8 cellular contexts compared by ENCODE assay signal in the genomic region with DNA sequence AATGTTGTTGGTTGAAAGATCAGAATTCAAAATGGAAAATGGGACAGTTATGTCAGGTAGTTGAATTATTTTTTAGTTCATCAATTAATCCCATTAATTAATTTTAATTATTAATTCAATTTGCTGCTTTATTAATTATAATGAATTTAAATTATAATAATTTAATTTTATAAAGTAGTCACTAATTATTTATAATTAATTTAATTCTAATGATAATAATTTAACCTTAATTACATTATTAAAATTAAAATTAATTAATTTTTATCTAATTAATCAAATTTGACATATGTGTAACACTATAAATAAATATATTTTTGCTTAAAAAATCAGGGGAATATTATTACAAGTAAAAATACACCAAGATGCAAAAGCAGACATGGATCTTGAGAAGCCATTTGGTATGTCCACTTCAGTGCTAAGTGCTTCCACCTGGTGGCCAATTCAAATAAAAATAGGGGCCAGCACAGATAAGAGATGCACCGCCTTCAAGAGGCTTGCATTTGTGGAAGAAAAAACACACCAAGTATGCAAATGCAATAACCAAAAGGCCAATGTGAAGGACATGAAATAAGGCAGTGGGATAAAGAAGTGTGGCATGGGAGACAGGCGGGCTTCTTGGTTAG.
A peak's percentile ranks its signal among the peaks of the same experiment; 100 is the strongest.
DNase-seq lines count a peak whose midpoint lies in the region; ATAC-seq and TF ChIP-seq lines count a peak whose summit lies in the region.

No MANE protein-coding gene starts in this region.

- H3K4me1 Mint-ChIP-seq in naive thymus-derived CD8-positive, alpha-beta T cell = peaks cover 43 to 87% (median 82%) of the 10 kb centered on the region in 4 donors

- peak; percentile 16 for TF ChIP-seq CTCF in coronary artery (IDR thresholded peaks at IDR 0.05)

- no peak for ATAC-seq in naive thymus-derived CD8-positive, alpha-beta T cell
- no peak for ATAC-seq in HG02798 (IDR thresholded peaks at IDR 0.05; ENCODE audit: poor library complexity, unreplicated experiment)

- no peak overlapping the region for H3K4me3 ChIP-seq in coronary artery

- peaks cover 0 to 20% (median 5%) of the 10 kb centered on the region in 3 donors for H3K36me3 Mint-ChIP-seq in naive thymus-derived CD8-positive, alpha-beta T cell

- peak overlapping the region in 8 of 10 donors; percentile 24 to 99 (median 92) for H3K27ac Mint-ChIP-seq in naive thymus-derived CD8-positive, alpha-beta T cell

- DNase-seq in NCI-H2107 (lab: John Stamatoyannopoulos, UW) (peak; percentile 26), NCI-H2107 treated with DMSO at 0.1 percent for 48 hours (lab: John Stamatoyannopoulos, UW; ENCODE audit: unreplicated experiment) (no peak), HUDEP-2 (lab: John Stamatoyannopoulos, UW; ENCODE audit: unreplicated experiment in 76 of 76) (peak in 59 of 76 experiments; percentile 5 to 84 (median 44)), RPMI7951 (ENCODE audit: low read depth) (peak; percentile 68), coronary artery (ENCODE audit: low spot score) (no peak), DMS153 treated with DMSO at 0.1 percent for 48 hours (lab: John Stamatoyannopoulos, UW; ENCODE audit: unreplicated experiment) (no peak)
- no peak for DNase-seq in naive thymus-derived CD8-positive, alpha-beta T cell

- POLR2A ChIA-PET in naive thymus-derived CD8-positive, alpha-beta T cell (lab: Charles Lee) = interaction anchor here (1.7 kb wide), 1 partner anchor 73 kb away, joined by 9 read pairs; a partner anchor contains a TSS

- no peaks in the 10 kb centered on the region for H3K27me3 Mint-ChIP-seq in naive thymus-derived CD8-positive, alpha-beta T cell

- H3K27ac ChIP-seq in coronary artery = no peak overlapping the region

- no peaks in the 10 kb centered on the region for H3K9me3 Mint-ChIP-seq in naive thymus-derived CD8-positive, alpha-beta T cell

- H3K4me3 Mint-ChIP-seq in naive thymus-derived CD8-positive, alpha-beta T cell = peak overlapping the region in 2 of 10 donors; percentile 25 to 34

Comparison
In these comparisons a context has a peak if more than half of its experiments do, and no peak if none do; other contexts are left out.
1. DNase-seq: peak in NCI-H2107 (single experiment), HUDEP-2 (59 of 76) and RPMI7951 (single experiment); none in NCI-H2107 treated with DMSO at 0.1 percent for 48 hours (single experiment), coronary artery (single experiment), naive thymus-derived CD8-positive, alpha-beta T cell (0 of 10) and DMS153 treated with DMSO at 0.1 percent for 48 hours (single experiment).